25 cellular contexts compared by ENCODE assay signal in genomic region chr20:13234961-13235360, GRCh38. TPM values are rescaled to one million over a fixed set of nuclear protein-coding genes. Genes with fewer than 3 reads are reported as not detected.
"Had no signal": no experiment of that assay in that cellular context is flagged by ENCODE, and none has a peak within 500 bp of the region (broad histone marks: within the 10 kb centered on the region; RNA-seq: fewer than 3 reads in every experiment).

No MANE protein-coding gene starts in this region.

- H3K36me3 Mint-ChIP-seq: immature natural killer cell had no signal

- H3K9me3 ChIP-seq: colonic mucosa, gastroesophageal sphincter, heart left ventricle, left lung, lower lobe of right lung had no signal

- H3K36me3 ChIP-seq: colonic mucosa, gastroesophageal sphincter, heart left ventricle, left lung, lower lobe of right lung had no signal

- H3K27me3 ChIP-seq: colonic mucosa, foreskin keratinocyte, gastroesophageal sphincter, heart left ventricle, hepatocyte, left lung had no signal

- H3K27me3 Mint-ChIP-seq: dendritic cell treated with granulocyte-macrophage colony-stimulating factor and Interleukin-4, amounts not matched to agents 40 ng/mL and 50 ng/mL, for 4 days had no signal

- H3K4me1 ChIP-seq: colonic mucosa, gastroesophageal sphincter, left lung had no signal

- DNase-seq: colonic mucosa; cortex of kidney; effector CD8-positive, alpha-beta T cell; effector memory CD8-positive, alpha-beta T cell; endodermal cell; erythroblast; foreskin keratinocyte; heart left ventricle; hypothalamus; immature natural killer cell; islet precursor cell; left cardiac atrium; left lung; left ventricle myocardium superior; lower lobe of right lung; mesenchymal stem cell; midbrain had no signal

- H3K27ac ChIP-seq: colonic mucosa, epithelial cell of prostate, foreskin keratinocyte, gastroesophageal sphincter, heart left ventricle, hepatocyte, left lung, lower lobe of right lung had no signal

- H2AFZ ChIP-seq: hepatocyte had no signal

- H3K4me2 ChIP-seq: hepatocyte had no signal

- H3K79me2 ChIP-seq: hepatocyte had no signal

- H3K4me1 Mint-ChIP-seq: endodermal cell had no signal

- H3K4me3 Mint-ChIP-seq: dendritic cell treated with granulocyte-macrophage colony-stimulating factor and Interleukin-4, amounts not matched to agents 40 ng/mL and 50 ng/mL, for 4 days; effector memory CD8-positive, alpha-beta T cell; endodermal cell; immature natural killer cell had no signal

- FAIRE-seq: endometrium, frontal cortex had no signal

- H3K9me3 Mint-ChIP-seq: dendritic cell treated with granulocyte-macrophage colony-stimulating factor and Interleukin-4, amounts not matched to agents 40 ng/mL and 50 ng/mL, for 4 days; effector memory CD8-positive, alpha-beta T cell; endodermal cell; immature natural killer cell had no signal

- H3K4me3 ChIP-seq: colonic mucosa, gastroesophageal sphincter, heart left ventricle, hepatocyte, left lung, lower lobe of right lung had no signal

- H3K27ac Mint-ChIP-seq: dendritic cell treated with granulocyte-macrophage colony-stimulating factor and Interleukin-4, amounts not matched to agents 40 ng/mL and 50 ng/mL, for 4 days; effector memory CD8-positive, alpha-beta T cell; endodermal cell; immature natural killer cell had no signal

RNA-seq across cellular contexts. Expression of gene ISM1, which starts 13.9 kb away (rescaled TPM):
- total RNA-seq: kidney epithelial cell, lung microvascular endothelial cell had no signal
